9 cellular contexts compared by ENCODE assay signal in genomic region chr2:42098571-42099430, GRCh38. TPM values are rescaled to one million over a fixed set of nuclear protein-coding genes. Genes with fewer than 3 reads are reported as not detected.
DNase-seq lines count a peak whose midpoint lies in the region; ATAC-seq and TF ChIP-seq lines count a peak whose summit lies in the region.
"Had no signal": no experiment of that assay in that cellular context is flagged by ENCODE, and none has a peak within 500 bp of the region (broad histone marks: within the 10 kb centered on the region; RNA-seq: fewer than 3 reads in every experiment).

No MANE protein-coding gene starts in this region.

- TF ChIP-seq POLR2A in gastrocnemius medialis (IDR thresholded peaks at IDR 0.05) = no peak

- peaks cover 0 to 10% (median 0%) of the 10 kb centered on the region in 11 donors for H3K9me3 ChIP-seq in heart right ventricle
- H3K9me3 ChIP-seq in gastrocnemius medialis = no peaks in the 10 kb centered on the region

- H3K36me3 ChIP-seq in heart right ventricle = no peaks in the 10 kb centered on the region
- H3K36me3 ChIP-seq in gastrocnemius medialis = no peaks in the 10 kb centered on the region

- peak in 5 of 8 donors; percentile 15 to 42 (median 25) for ATAC-seq in heart right ventricle
- ATAC-seq in gastrocnemius medialis = no peak
- no peak for ATAC-seq in omental fat pad (ENCODE audit: low FRiP score)
- no peak for ATAC-seq in HG03175 (IDR thresholded peaks at IDR 0.05; ENCODE audit: unreplicated experiment)

- H3K4me3 ChIP-seq in heart right ventricle (no peak overlapping the region), gastrocnemius medialis (no peak overlapping the region)

- 37 to 48% methylated on average over 9 of the region's 9 CpGs for whole genome bisulfite sequencing in heart right ventricle, 2 donors

- H3K27me3 ChIP-seq in heart right ventricle (no peaks in the 10 kb centered on the region), gastrocnemius medialis (no peaks in the 10 kb centered on the region)

- peak overlapping the region; percentile 2 to 92 (median 72) for H3K27ac ChIP-seq in heart right ventricle
- H3K27ac ChIP-seq in gastrocnemius medialis = peak overlapping the region; percentile 26 to 46 (median 36)

- DNase-seq in GF-D8 (lab: John Stamatoyannopoulos, UW) (peak; percentile 34), SKM-1 (lab: John Stamatoyannopoulos, UW; ENCODE audit: unreplicated experiment) (peak; percentile 52), heart right ventricle (peak in 1 of 2 donors; percentile 44), gastrocnemius medialis (no peak), omental fat pad (ENCODE audit: low spot score) (no peak), NCI-H2029 treated with DMSO at 0.1 percent for 48 hours (lab: John Stamatoyannopoulos, UW) (no peak), HK-2 (ENCODE audit: unreplicated experiment) (no peak)
- DNase-seq: hypothalamus had no signal

- intact Hi-C loops in heart right ventricle (cut with DNase I) (loop anchor here in 9 of 10 donors (2.0 to 10.0 kb wide), 11 partner anchors 96 to 266 kb away; partner anchors contain the start of gene COX7A2L (in 5 of the 9)), gastrocnemius medialis (cut with DNase I; ENCODE audit: low total_unique reads) (loop anchor here (5.0 kb wide), 1 partner anchor 228 kb away; no protein-coding TSS in a partner anchor)

- no peak for TF ChIP-seq CTCF in heart right ventricle (IDR thresholded peaks at IDR 0.05)
- TF ChIP-seq CTCF in gastrocnemius medialis (IDR thresholded peaks at IDR 0.05 in 4 of 5, conservative IDR thresholded peaks at IDR 0.05 in 1 of 5) = no peak
- no peak for TF ChIP-seq CTCF in omental fat pad (IDR thresholded peaks at IDR 0.05)

- H3K4me1 ChIP-seq in heart right ventricle (peaks cover 12 to 76% (median 37%) of the 10 kb centered on the region in 9 donors), gastrocnemius medialis (peaks cover 2 to 3% of the 10 kb centered on the region in 2 donors)

- in situ Hi-C loops in gastrocnemius medialis (cut with MboI; ENCODE audit: low sequenced_read_pairs in 4 of 4) = loop anchor here (5.0 to 10.0 kb wide), 7 partner anchors 86 to 266 kb away; partner anchors contain the start of gene COX7A2L (in 2 of the 4)

RNA-seq across cellular contexts. Expression of gene PKDCC, which starts 51.0 kb away (rescaled TPM):
- total RNA-seq in heart right ventricle = 100 to 1,000 TPM in 2 of 10 donors, 10 to 100 TPM in 8; 25.1 to 263 (median 41.5) TPM
- polyA plus RNA-seq in heart right ventricle = 100 to 1,000 TPM in 1 of 2 donors, 10 to 100 TPM in 1; 91.4 to 121 TPM
- total RNA-seq in gastrocnemius medialis = 100 to 1,000 TPM; 152 to 246 (median 186) TPM
- total RNA-seq in omental fat pad = 100 to 1,000 TPM in 3 of 4 donors, 10 to 100 TPM in 1; 72.6 to 307 (median 149) TPM

Comparison
In these comparisons a context has a peak if more than half of its experiments do, and no peak if none do; other contexts are left out.
1. DNase-seq: peak in GF-D8 (single experiment) and SKM-1 (single experiment); none in gastrocnemius medialis (0 of 2), omental fat pad (single experiment), NCI-H2029 treated with DMSO at 0.1 percent for 48 hours (single experiment) and HK-2 (single experiment).
2. ATAC-seq: peak in heart right ventricle (5 of 8); none in gastrocnemius medialis (0 of 2), omental fat pad (single experiment) and HG03175 (single experiment).